Comparison of ENCODE assay signal across 13 cellular contexts in genomic region chr1:30901798-30902652, GRCh38. TPM values are rescaled to one million over a fixed set of nuclear protein-coding genes. Genes with fewer than 3 reads are reported as not detected.
DNase-seq lines count a peak whose midpoint lies in the region; ATAC-seq and TF ChIP-seq lines count a peak whose summit lies in the region.
"Had no signal": no experiment of that assay in that cellular context is flagged by ENCODE, and none has a peak within 500 bp of the region (broad histone marks: within the 10 kb centered on the region; RNA-seq: fewer than 3 reads in every experiment).

No MANE protein-coding gene starts in this region.

- H3K9me3 ChIP-seq in left ventricle myocardium inferior (replicated peaks) (no peaks in the 10 kb centered on the region), neuronal stem cell (replicated peaks in 1 of 2; ENCODE audit: control insufficient read depth in 2 of 2, insufficient read depth in 1 of 2, low read depth in 1 of 2, low read length in 2 of 2) (no peaks in the 10 kb centered on the region)

- peaks cover 42% of the 10 kb centered on the region for H3K4me1 ChIP-seq in left ventricle myocardium inferior
- H3K4me1 ChIP-seq in neuronal stem cell (ENCODE audit: control insufficient read depth in 2 of 2, insufficient read depth in 1 of 2, low read depth in 1 of 2, low read length in 2 of 2) = peaks cover 21 to 30% of the 10 kb centered on the region in 2 donors

- peak overlapping the region; percentile 48 for H4K91ac ChIP-seq in neuronal stem cell (ENCODE audit: low read depth, low read length, poor library complexity)

- intact Hi-C loops in left ventricle myocardium inferior (cut with micrococcal nuclease) (no loop called here), Calu3 (cut with micrococcal nuclease; ENCODE audit: unreplicated experiment) (no loop called here)

- no peak overlapping the region for H3K27ac Mint-ChIP-seq in activated CD8-positive, alpha-beta memory T cell treated with anti-CD3 and anti-CD28 coated beads, Interleukin-2, amount 10 ng/mL, durations not matched to agents 7 days and 5 days
- H3K27ac Mint-ChIP-seq in Calu3 (ENCODE audit: unreplicated experiment) = no peak overlapping the region

- H3K4me1 Mint-ChIP-seq in activated CD8-positive, alpha-beta memory T cell treated with anti-CD3 and anti-CD28 coated beads, Interleukin-2, amount 10 ng/mL, durations not matched to agents 7 days and 5 days = no peaks in the 10 kb centered on the region
- no peaks in the 10 kb centered on the region for H3K4me1 Mint-ChIP-seq in Calu3 (ENCODE audit: low read depth, unreplicated experiment)

- H3K36me3 Mint-ChIP-seq in activated CD8-positive, alpha-beta memory T cell treated with anti-CD3 and anti-CD28 coated beads, Interleukin-2, amount 10 ng/mL, durations not matched to agents 7 days and 5 days = no peaks in the 10 kb centered on the region
- no peaks in the 10 kb centered on the region for H3K36me3 Mint-ChIP-seq in Calu3 (ENCODE audit: insufficient read depth, unreplicated experiment)

- H3K27me3 Mint-ChIP-seq in activated CD8-positive, alpha-beta memory T cell treated with anti-CD3 and anti-CD28 coated beads, Interleukin-2, amount 10 ng/mL, durations not matched to agents 7 days and 5 days = peaks cover 38% of the 10 kb centered on the region
- H3K27me3 Mint-ChIP-seq in Calu3 (ENCODE audit: unreplicated experiment) = peaks cover under 1% of the 10 kb centered on the region

- H2BK5ac ChIP-seq in neuronal stem cell (ENCODE audit: low read length) = peak overlapping the region; percentile 4

- H3K18ac ChIP-seq in neuronal stem cell (ENCODE audit: low read length) = peak overlapping the region; percentile 22

- H3K14ac ChIP-seq in neuronal stem cell (ENCODE audit: low read length) = no peak overlapping the region

- H4K8ac ChIP-seq in neuronal stem cell (ENCODE audit: low read depth, low read length) = no peak overlapping the region

- H2AK5ac ChIP-seq in neuronal stem cell (ENCODE audit: low read depth, low read length) = peak overlapping the region; percentile 60

- no peaks in the 10 kb centered on the region for H3K9me3 Mint-ChIP-seq in activated CD8-positive, alpha-beta memory T cell treated with anti-CD3 and anti-CD28 coated beads, Interleukin-2, amount 10 ng/mL, durations not matched to agents 7 days and 5 days (ENCODE audit: low read depth)
- no peaks in the 10 kb centered on the region for H3K9me3 Mint-ChIP-seq in Calu3 (ENCODE audit: low read depth, unreplicated experiment)

- H3K36me3 ChIP-seq in left ventricle myocardium inferior (no peaks in the 10 kb centered on the region), neuronal stem cell (replicated peaks in 1 of 2; ENCODE audit: control insufficient read depth in 2 of 2, insufficient read depth in 2 of 2, low read length in 2 of 2) (peaks cover 0 to 9% of the 10 kb centered on the region in 2 donors)

- H3K79me1 ChIP-seq in neuronal stem cell (ENCODE audit: low read depth, low read length) = peaks cover 15% of the 10 kb centered on the region

- no peak for ATAC-seq in activated CD8-positive, alpha-beta memory T cell treated with anti-CD3 and anti-CD28 coated beads, Interleukin-2, amount 10 ng/mL, durations not matched to agents 7 days and 5 days
- ATAC-seq: HCT116 had no signal

- no peak overlapping the region for H3K4me3 Mint-ChIP-seq in activated CD8-positive, alpha-beta memory T cell treated with anti-CD3 and anti-CD28 coated beads, Interleukin-2, amount 10 ng/mL, durations not matched to agents 7 days and 5 days
- H3K4me3 Mint-ChIP-seq in Calu3 (ENCODE audit: low read depth, unreplicated experiment) = no peak overlapping the region

- WGBS in neuronal stem cell (ENCODE audit: extremely low coverage in 2 of 2, insufficient read length in 2 of 2, insufficient replicate concordance in 1 of 2), 2 donors = no CpG with 5 or more reads among the region's 11 CpGs

- H3K23ac ChIP-seq in neuronal stem cell (ENCODE audit: low read depth, low read length, poor library complexity) = no peak overlapping the region

- H3K4me2 ChIP-seq in neuronal stem cell (ENCODE audit: insufficient read depth, low read length, poor library complexity, severe bottlenecking) = no peak overlapping the region

- DNase-seq in AG10803 (ENCODE audit: low read depth) (peak; percentile 17), left ventricle myocardium inferior (peak; percentile 54), neuronal stem cell (ENCODE audit: low spot score) (no peak), NCI-H1417 treated with DMSO at 0.1 percent for 48 hours (lab: John Stamatoyannopoulos, UW) (no peak), globus pallidus (ENCODE audit: low spot score) (no peak), Calu3 (no peak)
- no peak for DNase-seq in activated CD8-positive, alpha-beta memory T cell treated with anti-CD3 and anti-CD28 coated beads, Interleukin-2, amount 10 ng/mL, durations not matched to agents 7 days and 5 days
- DNase-seq: activated CD4-positive, alpha-beta T cell treated with anti-CD3 and anti-CD28 coated beads for 1 hour; cerebellar nuclear complex; GDM1; stimulated activated CD4-positive, alpha-beta T cell treated with anti-CD3 and anti-CD28 coated beads, Interleukin-12 subunit alpha, Interleukin-12 subunit beta, amount 100 ng/mL, for 4 hours had no signal

- no TSS peak for BruUV-seq in Calu3 (replicated peaks; lab: Mats Ljungman, UMichigan)

- no peak overlapping the region for H2BK120ac ChIP-seq in neuronal stem cell (ENCODE audit: low read depth, low read length)

- H3K9ac ChIP-seq in neuronal stem cell (ENCODE audit: low read depth, low read length, poor library complexity) = no peak overlapping the region

- H3K27me3 ChIP-seq in left ventricle myocardium inferior (ENCODE audit: low read depth) (no peaks in the 10 kb centered on the region), neuronal stem cell (ENCODE audit: control insufficient read depth in 3 of 3, insufficient read depth in 3 of 3, low read depth in 1 of 3, low read length in 3 of 3) (no peaks in the 10 kb centered on the region)

- no peak overlapping the region for H2BK12ac ChIP-seq in neuronal stem cell (ENCODE audit: low read length)

- TF ChIP-seq CTCF in AG10803 (conservative IDR thresholded peaks at IDR 0.05; ENCODE audit: low read length) (no peak), left ventricle myocardium inferior (IDR thresholded peaks at IDR 0.05; ENCODE audit: borderline replicate concordance) (no peak), Calu3 (IDR thresholded peaks at IDR 0.05; ENCODE audit: unreplicated experiment) (no peak)

- no peak overlapping the region for H3K4ac ChIP-seq in neuronal stem cell (ENCODE audit: low read length)

- H2AFZ ChIP-seq in neuronal stem cell (ENCODE audit: low read length) = no peak overlapping the region

- H3K4me3 ChIP-seq in AG10803 (ENCODE audit: low read length) = no peak overlapping the region
- no peak overlapping the region for H3K4me3 ChIP-seq in left ventricle myocardium inferior
- no peak overlapping the region for H3K4me3 ChIP-seq in neuronal stem cell (ENCODE audit: low read length in 2 of 2)

- CTCF ChIA-PET in activated CD8-positive, alpha-beta memory T cell treated with anti-CD3 and anti-CD28 coated beads, Interleukin-2, amount 10 ng/mL, durations not matched to agents 7 days and 5 days (lab: Charles Lee) = interaction anchor here (1.1 to 1.2 kb wide), 3 partner anchors 9 to 119 kb away, joined by 3 read pairs; no protein-coding TSS in a partner anchor
- CTCF ChIA-PET in Calu3 (lab: Charles Lee) = no interaction called here

- no peak overlapping the region for H2BK15ac ChIP-seq in neuronal stem cell (ENCODE audit: low read length)

- peak overlapping the region; percentile 52 for H3K27ac ChIP-seq in angular gyrus (ENCODE audit: low read depth, low read length)
- H3K27ac ChIP-seq in left ventricle myocardium inferior (replicated peaks) = peak overlapping the region; percentile 73
- no peak overlapping the region for H3K27ac ChIP-seq in neuronal stem cell (replicated peaks; ENCODE audit: low read length)

RNA-seq across cellular contexts. Expression of gene SDC3, which starts 6.5 kb away (rescaled TPM):
- total RNA-seq in left ventricle myocardium inferior (25.3 TPM), Calu3 (2022) (15.0 and 20.5 TPM in 2 replicates)
- 63.6 TPM for polyA plus RNA-seq in neuronal stem cell (2013, experiment 1 of 2)
- 63.6 TPM for polyA plus RNA-seq in neuronal stem cell (2013, experiment 2 of 2)
- total RNA-seq in activated CD8-positive, alpha-beta memory T cell treated with anti-CD3 and anti-CD28 coated beads, Interleukin-2, amount 10 ng/mL, durations not matched to agents 7 days and 5 days = not detected

Comparison
In these comparisons a context has a peak if more than half of its experiments do, and no peak if none do; other contexts are left out.
1. DNase-seq: peak in AG10803 (single experiment) and left ventricle myocardium inferior (single experiment); none in neuronal stem cell (single experiment), activated CD8-positive, alpha-beta memory T cell treated with anti-CD3 and anti-CD28 coated beads, Interleukin-2, amount 10 ng/mL, durations not matched to agents 7 days and 5 days (single experiment), NCI-H1417 treated with DMSO at 0.1 percent for 48 hours (single experiment), globus pallidus (single experiment) and Calu3 (single experiment).
2. RNA of gene SDC3, which starts 6.5 kb away (total RNA-seq): 25.3 TPM in left ventricle myocardium inferior (single experiment) and 15.0 to 20.5 TPM in Calu3; not detected in activated CD8-positive, alpha-beta memory T cell treated with anti-CD3 and anti-CD28 coated beads, Interleukin-2, amount 10 ng/mL, durations not matched to agents 7 days and 5 days; every median in the first group is over 10 times any median in the second.